ENCODE assay signal across 1 cellular context in the genomic region with DNA sequence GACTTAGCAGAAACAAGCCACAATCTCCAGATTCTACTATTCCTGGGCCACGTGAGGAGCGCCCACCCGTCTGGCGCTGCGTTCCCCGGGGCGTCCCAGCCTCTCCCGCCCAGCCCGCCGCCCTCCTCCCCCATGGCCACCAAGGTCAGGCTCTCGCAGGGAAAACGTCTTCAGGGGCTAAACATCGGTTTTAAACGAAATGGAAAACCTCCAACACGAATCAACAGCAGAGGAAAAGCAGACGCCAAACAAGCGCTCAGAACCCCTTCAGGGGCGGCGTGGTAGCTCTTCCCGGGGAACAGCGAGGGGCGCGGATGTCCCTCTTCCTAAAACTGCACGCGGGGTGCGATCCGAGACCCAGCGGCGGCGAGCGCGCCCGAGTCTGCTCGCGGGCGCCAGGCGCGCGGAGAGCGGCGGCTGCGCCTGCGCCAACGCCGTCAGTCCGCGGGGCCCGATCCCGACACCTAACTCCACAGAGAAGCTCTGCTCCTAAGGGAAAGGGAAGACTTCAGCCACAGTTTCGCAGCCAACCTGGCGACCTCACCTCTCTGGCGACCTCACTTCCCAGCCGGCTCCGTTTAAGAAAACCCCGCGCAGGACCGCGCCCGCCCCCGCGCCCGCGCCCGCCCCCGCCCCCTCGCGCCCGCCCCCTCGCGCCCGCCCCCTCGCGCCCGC.
TF ChIP-seq lines count a peak whose summit lies in the region.

No MANE protein-coding gene starts in this region.

TF ChIP-seq in K562, 482 proteins besides CTCF, POLR2A, EP300 and RAD21 (continued from another document and continues in another):
- TF ChIP-seq, protein P1, sequence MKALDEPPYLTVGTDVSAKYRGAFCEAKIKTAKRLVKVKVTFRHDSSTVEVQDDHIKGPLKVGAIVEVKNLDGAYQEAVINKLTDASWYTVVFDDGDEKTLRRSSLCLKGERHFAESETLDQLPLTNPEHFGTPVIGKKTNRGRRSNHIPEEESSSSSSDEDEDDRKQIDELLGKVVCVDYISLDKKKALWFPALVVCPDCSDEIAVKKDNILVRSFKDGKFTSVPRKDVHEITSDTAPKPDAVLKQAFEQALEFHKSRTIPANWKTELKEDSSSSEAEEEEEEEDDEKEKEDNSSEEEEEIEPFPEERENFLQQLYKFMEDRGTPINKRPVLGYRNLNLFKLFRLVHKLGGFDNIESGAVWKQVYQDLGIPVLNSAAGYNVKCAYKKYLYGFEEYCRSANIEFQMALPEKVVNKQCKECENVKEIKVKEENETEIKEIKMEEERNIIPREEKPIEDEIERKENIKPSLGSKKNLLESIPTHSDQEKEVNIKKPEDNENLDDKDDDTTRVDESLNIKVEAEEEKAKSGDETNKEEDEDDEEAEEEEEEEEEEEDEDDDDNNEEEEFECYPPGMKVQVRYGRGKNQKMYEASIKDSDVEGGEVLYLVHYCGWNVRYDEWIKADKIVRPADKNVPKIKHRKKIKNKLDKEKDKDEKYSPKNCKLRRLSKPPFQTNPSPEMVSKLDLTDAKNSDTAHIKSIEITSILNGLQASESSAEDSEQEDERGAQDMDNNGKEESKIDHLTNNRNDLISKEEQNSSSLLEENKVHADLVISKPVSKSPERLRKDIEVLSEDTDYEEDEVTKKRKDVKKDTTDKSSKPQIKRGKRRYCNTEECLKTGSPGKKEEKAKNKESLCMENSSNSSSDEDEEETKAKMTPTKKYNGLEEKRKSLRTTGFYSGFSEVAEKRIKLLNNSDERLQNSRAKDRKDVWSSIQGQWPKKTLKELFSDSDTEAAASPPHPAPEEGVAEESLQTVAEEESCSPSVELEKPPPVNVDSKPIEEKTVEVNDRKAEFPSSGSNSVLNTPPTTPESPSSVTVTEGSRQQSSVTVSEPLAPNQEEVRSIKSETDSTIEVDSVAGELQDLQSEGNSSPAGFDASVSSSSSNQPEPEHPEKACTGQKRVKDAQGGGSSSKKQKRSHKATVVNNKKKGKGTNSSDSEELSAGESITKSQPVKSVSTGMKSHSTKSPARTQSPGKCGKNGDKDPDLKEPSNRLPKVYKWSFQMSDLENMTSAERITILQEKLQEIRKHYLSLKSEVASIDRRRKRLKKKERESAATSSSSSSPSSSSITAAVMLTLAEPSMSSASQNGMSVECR (CRISPR knock-in tag; IDR thresholded peaks at IDR 0.05), result 0 out of 2 replicates have a peak, but pooled peaks have one; percentile 17
- TF ChIP-seq HDAC1 (IDR thresholded peaks at IDR 0.05), result 0 out of 4 replicates have a peak, but pooled peaks of 1 of the 2 experiments have one; percentile 35
- TF ChIP-seq SMAD1 (IDR thresholded peaks at IDR 0.05; ENCODE audit: low read depth, low read length, partially characterized antibody), result peak; percentile 27
- TF ChIP-seq KDM5B (IDR thresholded peaks at IDR 0.05; ENCODE audit: insufficient replicate concordance, low read depth, low read length), result peak; percentile 70
- TF ChIP-seq RNF2 (IDR thresholded peaks at IDR 0.05), result no peak
- peak; percentile 94 for TF ChIP-seq RBFOX2 (IDR thresholded peaks at IDR 0.05; ENCODE audit: low read depth, low read length)
- TF ChIP-seq RB1 (IDR thresholded peaks at IDR 0.05; ENCODE audit: low read depth), result peak; percentile 86
- TF ChIP-seq YBX1 (IDR thresholded peaks at IDR 0.05), result no peak
- TF ChIP-seq, protein P2, sequence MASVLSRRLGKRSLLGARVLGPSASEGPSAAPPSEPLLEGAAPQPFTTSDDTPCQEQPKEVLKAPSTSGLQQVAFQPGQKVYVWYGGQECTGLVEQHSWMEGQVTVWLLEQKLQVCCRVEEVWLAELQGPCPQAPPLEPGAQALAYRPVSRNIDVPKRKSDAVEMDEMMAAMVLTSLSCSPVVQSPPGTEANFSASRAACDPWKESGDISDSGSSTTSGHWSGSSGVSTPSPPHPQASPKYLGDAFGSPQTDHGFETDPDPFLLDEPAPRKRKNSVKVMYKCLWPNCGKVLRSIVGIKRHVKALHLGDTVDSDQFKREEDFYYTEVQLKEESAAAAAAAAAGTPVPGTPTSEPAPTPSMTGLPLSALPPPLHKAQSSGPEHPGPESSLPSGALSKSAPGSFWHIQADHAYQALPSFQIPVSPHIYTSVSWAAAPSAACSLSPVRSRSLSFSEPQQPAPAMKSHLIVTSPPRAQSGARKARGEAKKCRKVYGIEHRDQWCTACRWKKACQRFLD (CRISPR knock-in tag; IDR thresholded peaks at IDR 0.05), result peak; percentile 66; the same call in 1 of the 2 replicates
- TF ChIP-seq ARID1B (IDR thresholded peaks at IDR 0.05), result no peak
- TF ChIP-seq, protein P3, sequence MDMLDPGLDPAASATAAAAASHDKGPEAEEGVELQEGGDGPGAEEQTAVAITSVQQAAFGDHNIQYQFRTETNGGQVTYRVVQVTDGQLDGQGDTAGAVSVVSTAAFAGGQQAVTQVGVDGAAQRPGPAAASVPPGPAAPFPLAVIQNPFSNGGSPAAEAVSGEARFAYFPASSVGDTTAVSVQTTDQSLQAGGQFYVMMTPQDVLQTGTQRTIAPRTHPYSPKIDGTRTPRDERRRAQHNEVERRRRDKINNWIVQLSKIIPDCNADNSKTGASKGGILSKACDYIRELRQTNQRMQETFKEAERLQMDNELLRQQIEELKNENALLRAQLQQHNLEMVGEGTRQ (CRISPR knock-in tag; IDR thresholded peaks at IDR 0.05), result 0 out of 2 replicates have a peak, but pooled peaks have one; percentile 8
- peak; percentile 91 for TF ChIP-seq NRF1 (conservative IDR thresholded peaks at IDR 0.05 in 1 of 2, IDR thresholded peaks at IDR 0.05 in 1 of 2)
- TF ChIP-seq SOX6 (IDR thresholded peaks at IDR 0.05), result 0 out of 2 replicates have a peak, but pooled peaks have one; percentile 8
- TF ChIP-seq, protein P4, sequence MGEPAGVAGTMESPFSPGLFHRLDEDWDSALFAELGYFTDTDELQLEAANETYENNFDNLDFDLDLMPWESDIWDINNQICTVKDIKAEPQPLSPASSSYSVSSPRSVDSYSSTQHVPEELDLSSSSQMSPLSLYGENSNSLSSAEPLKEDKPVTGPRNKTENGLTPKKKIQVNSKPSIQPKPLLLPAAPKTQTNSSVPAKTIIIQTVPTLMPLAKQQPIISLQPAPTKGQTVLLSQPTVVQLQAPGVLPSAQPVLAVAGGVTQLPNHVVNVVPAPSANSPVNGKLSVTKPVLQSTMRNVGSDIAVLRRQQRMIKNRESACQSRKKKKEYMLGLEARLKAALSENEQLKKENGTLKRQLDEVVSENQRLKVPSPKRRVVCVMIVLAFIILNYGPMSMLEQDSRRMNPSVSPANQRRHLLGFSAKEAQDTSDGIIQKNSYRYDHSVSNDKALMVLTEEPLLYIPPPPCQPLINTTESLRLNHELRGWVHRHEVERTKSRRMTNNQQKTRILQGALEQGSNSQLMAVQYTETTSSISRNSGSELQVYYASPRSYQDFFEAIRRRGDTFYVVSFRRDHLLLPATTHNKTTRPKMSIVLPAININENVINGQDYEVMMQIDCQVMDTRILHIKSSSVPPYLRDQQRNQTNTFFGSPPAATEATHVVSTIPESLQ (CRISPR knock-in tag; IDR thresholded peaks at IDR 0.05), result no peak
- TF ChIP-seq MYC (IDR thresholded peaks at IDR 0.05; ENCODE audit: low read depth, low read length), result peak; percentile 69
- no peak for TF ChIP-seq MYC (CRISPR knock-in tag; IDR thresholded peaks at IDR 0.05; ENCODE audit: borderline replicate concordance, low read depth)
- TF ChIP-seq ZNF699 (CRISPR knock-in tag; IDR thresholded peaks at IDR 0.05; ENCODE audit: insufficient replicate concordance), result no peak
- peak; percentile 81; the same call in 1 of the 2 replicates for TF ChIP-seq KDM2B (CRISPR knock-in tag; IDR thresholded peaks at IDR 0.05)
- peak; percentile 50; the same call in 1 of the 2 replicates for TF ChIP-seq POLR2AphosphoS5 (IDR thresholded peaks at IDR 0.05; ENCODE audit: control insufficient read depth, insufficient read depth, low read depth, low read length)
- peak in 1 of 2 experiments; percentile 79; a peak in 2 of 4 replicates for TF ChIP-seq MAZ (CRISPR knock-in tag; conservative IDR thresholded peaks at IDR 0.05 in 1 of 2, IDR thresholded peaks at IDR 0.05 in 1 of 2)
- TF ChIP-seq NFRKB (IDR thresholded peaks at IDR 0.05; ENCODE audit: low read depth), result no peak
- TF ChIP-seq, protein P5, sequence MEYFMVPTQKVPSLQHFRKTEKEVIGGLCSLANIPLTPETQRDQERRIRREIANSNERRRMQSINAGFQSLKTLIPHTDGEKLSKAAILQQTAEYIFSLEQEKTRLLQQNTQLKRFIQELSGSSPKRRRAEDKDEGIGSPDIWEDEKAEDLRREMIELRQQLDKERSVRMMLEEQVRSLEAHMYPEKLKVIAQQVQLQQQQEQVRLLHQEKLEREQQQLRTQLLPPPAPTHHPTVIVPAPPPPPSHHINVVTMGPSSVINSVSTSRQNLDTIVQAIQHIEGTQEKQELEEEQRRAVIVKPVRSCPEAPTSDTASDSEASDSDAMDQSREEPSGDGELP (CRISPR knock-in tag; IDR thresholded peaks at IDR 0.05; ENCODE audit: borderline replicate concordance), result peak; percentile 49; the same call in 1 of the 2 replicates
- peak; percentile 45; the same call in 1 of the 2 replicates for TF ChIP-seq L3MBTL2 (IDR thresholded peaks at IDR 0.05)
- 0 out of 2 replicates have a peak, but pooled peaks have one; percentile 7 for TF ChIP-seq EP400 (IDR thresholded peaks at IDR 0.05)
- TF ChIP-seq, protein P6, sequence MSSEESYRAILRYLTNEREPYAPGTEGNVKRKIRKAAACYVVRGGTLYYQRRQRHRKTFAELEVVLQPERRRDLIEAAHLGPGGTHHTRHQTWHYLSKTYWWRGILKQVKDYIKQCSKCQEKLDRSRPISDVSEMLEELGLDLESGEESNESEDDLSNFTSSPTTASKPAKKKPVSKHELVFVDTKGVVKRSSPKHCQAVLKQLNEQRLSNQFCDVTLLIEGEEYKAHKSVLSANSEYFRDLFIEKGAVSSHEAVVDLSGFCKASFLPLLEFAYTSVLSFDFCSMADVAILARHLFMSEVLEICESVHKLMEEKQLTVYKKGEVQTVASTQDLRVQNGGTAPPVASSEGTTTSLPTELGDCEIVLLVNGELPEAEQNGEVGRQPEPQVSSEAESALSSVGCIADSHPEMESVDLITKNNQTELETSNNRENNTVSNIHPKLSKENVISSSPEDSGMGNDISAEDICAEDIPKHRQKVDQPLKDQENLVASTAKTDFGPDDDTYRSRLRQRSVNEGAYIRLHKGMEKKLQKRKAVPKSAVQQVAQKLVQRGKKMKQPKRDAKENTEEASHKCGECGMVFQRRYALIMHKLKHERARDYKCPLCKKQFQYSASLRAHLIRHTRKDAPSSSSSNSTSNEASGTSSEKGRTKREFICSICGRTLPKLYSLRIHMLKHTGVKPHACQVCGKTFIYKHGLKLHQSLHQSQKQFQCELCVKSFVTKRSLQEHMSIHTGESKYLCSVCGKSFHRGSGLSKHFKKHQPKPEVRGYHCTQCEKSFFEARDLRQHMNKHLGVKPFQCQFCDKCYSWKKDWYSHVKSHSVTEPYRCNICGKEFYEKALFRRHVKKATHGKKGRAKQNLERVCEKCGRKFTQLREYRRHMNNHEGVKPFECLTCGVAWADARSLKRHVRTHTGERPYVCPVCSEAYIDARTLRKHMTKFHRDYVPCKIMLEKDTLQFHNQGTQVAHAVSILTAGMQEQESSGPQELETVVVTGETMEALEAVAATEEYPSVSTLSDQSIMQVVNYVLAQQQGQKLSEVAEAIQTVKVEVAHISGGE (CRISPR knock-in tag; IDR thresholded peaks at IDR 0.05), result peak in 1 of 3 experiments; percentile 55; a peak in 1 of 6 replicates
- TF ChIP-seq, protein P7, sequence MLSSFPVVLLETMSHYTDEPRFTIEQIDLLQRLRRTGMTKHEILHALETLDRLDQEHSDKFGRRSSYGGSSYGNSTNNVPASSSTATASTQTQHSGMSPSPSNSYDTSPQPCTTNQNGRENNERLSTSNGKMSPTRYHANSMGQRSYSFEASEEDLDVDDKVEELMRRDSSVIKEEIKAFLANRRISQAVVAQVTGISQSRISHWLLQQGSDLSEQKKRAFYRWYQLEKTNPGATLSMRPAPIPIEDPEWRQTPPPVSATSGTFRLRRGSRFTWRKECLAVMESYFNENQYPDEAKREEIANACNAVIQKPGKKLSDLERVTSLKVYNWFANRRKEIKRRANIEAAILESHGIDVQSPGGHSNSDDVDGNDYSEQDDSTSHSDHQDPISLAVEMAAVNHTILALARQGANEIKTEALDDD (IDR thresholded peaks at IDR 0.05), result no peak
- TF ChIP-seq ESRRA (IDR thresholded peaks at IDR 0.05; ENCODE audit: borderline replicate concordance, low read depth), result peak; percentile 69
- peak; percentile 40; the same call in 1 of the 2 replicates for TF ChIP-seq MTA3 (IDR thresholded peaks at IDR 0.05; ENCODE audit: borderline replicate concordance)
- TF ChIP-seq GABPB1 (CRISPR knock-in tag; IDR thresholded peaks at IDR 0.05), result peak; percentile 78; the same call in 1 of the 2 replicates
- TF ChIP-seq NONO (IDR thresholded peaks at IDR 0.05; ENCODE audit: low read depth in 2 of 2, low read length in 1 of 2), result peak in 1 of 2 experiments; percentile 71; a peak in 1 of 4 replicates
- TF ChIP-seq SMAD4 (CRISPR knock-in tag; conservative IDR thresholded peaks at IDR 0.05), result peak; percentile 26; the same call in 1 of the 2 replicates
- TF ChIP-seq CBX1 (IDR thresholded peaks at IDR 0.05; ENCODE audit: low read depth), result peak; percentile 37; the same call in 1 of the 2 replicates
- peak; percentile 23 for TF ChIP-seq PCBP1 (IDR thresholded peaks at IDR 0.05; ENCODE audit: low read depth, low read length, poor library complexity, severe bottlenecking)
- TF ChIP-seq ZNF175 (CRISPR knock-in tag; IDR thresholded peaks at IDR 0.05; ENCODE audit: low read depth), result 0 out of 2 replicates have a peak, but pooled peaks have one; percentile 28
- TF ChIP-seq CREM (IDR thresholded peaks at IDR 0.05; ENCODE audit: low read depth), result peak; percentile 22; the same call in 1 of the 2 replicates
- TF ChIP-seq, protein P8, sequence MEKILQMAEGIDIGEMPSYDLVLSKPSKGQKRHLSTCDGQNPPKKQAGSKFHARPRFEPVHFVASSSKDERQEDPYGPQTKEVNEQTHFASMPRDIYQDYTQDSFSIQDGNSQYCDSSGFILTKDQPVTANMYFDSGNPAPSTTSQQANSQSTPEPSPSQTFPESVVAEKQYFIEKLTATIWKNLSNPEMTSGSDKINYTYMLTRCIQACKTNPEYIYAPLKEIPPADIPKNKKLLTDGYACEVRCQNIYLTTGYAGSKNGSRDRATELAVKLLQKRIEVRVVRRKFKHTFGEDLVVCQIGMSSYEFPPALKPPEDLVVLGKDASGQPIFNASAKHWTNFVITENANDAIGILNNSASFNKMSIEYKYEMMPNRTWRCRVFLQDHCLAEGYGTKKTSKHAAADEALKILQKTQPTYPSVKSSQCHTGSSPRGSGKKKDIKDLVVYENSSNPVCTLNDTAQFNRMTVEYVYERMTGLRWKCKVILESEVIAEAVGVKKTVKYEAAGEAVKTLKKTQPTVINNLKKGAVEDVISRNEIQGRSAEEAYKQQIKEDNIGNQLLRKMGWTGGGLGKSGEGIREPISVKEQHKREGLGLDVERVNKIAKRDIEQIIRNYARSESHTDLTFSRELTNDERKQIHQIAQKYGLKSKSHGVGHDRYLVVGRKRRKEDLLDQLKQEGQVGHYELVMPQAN (IDR thresholded peaks at IDR 0.05; ENCODE audit: borderline replicate concordance), result peak; percentile 50; the same call in 1 of the 2 replicates
- no peak for TF ChIP-seq RBM34 (IDR thresholded peaks at IDR 0.05; ENCODE audit: borderline replicate concordance, insufficient read depth, low read length)
